26 cellular contexts compared by ENCODE assay signal in genomic region chr4:183253451-183253850, GRCh38.
"Had no signal": no experiment of that assay in that cellular context is flagged by ENCODE, and none has a peak within 500 bp of the region (broad histone marks: within the 10 kb centered on the region; RNA-seq: fewer than 3 reads in every experiment).

No MANE protein-coding gene starts in this region.

- H3K27me3 Mint-ChIP-seq: activated CD4-positive, alpha-beta T cell treated with anti-CD3 and anti-CD28 coated beads for 36 hours had no signal

- H3K4me3 Mint-ChIP-seq: activated CD4-positive, alpha-beta T cell treated with anti-CD3 and anti-CD28 coated beads for 36 hours; activated T-cell treated with anti-CD3 and anti-CD28 coated beads, Interleukin-2, amount 50 U/mL, for 72 hours; memory B cell; natural killer cell had no signal

- H3K36me3 ChIP-seq: cardiac muscle cell, colonic mucosa, gastrocnemius medialis, prostate gland had no signal

- H3K27ac ChIP-seq: body of pancreas, cardiac muscle cell, colonic mucosa, gastrocnemius medialis, prostate gland, suprapubic skin, tibial artery had no signal

- H3K27me3 ChIP-seq: body of pancreas, cardiac muscle cell, colonic mucosa, gastrocnemius medialis, suprapubic skin, tibial artery had no signal

- DNase-seq: activated CD4-positive, alpha-beta T cell treated with anti-CD3 and anti-CD28 coated beads for 36 hours; activated CD4-positive, alpha-beta T cell treated with anti-CD3 and anti-CD28 coated beads, Interleukin-2, amount 50 U/mL, for 4 hours; activated CD4-positive, CD25-positive, alpha-beta regulatory T cell; activated naive CD4-positive, alpha-beta T cell; activated T-cell treated with anti-CD3 and anti-CD28 coated beads for 4 hours; activated T-cell treated with anti-CD3 and anti-CD28 coated beads, Interleukin-2, amount 50 U/mL, for 72 hours; anterior cingulate cortex; body of pancreas; cerebellar nuclear complex; colonic mucosa; effector memory CD4-positive, alpha-beta T cell; erythroblast; gastrocnemius medialis; glutamatergic neuron; left ventricle myocardium superior; natural killer cell; stimulated activated CD4-positive, alpha-beta T cell treated with anti-CD3 and anti-CD28 coated beads, Interleukin-15, amount 100 ng/mL, for 24 hours; stimulated activated CD4-positive, alpha-beta T cell treated with anti-CD3 and anti-CD28 coated beads, Interleukin-2, amount 100 ng/mL, for 24 hours; stimulated activated naive CD4-positive, alpha-beta T cell; tibial artery had no signal

- ATAC-seq: activated CD4-positive, alpha-beta T cell treated with anti-CD3 and anti-CD28 coated beads for 36 hours; activated naive CD4-positive, alpha-beta T cell treated with anti-CD3 and anti-CD28 coated beads, Interleukin-2, amount 50 U/mL, for 72 hours; activated T-cell treated with anti-CD3 and anti-CD28 coated beads, Interleukin-2, amount 50 U/mL, for 72 hours; body of pancreas; gastrocnemius medialis; left ventricle myocardium superior; natural killer cell had no signal

- FAIRE-seq: islet of Langerhans had no signal

- H3K4me3 ChIP-seq: body of pancreas, cardiac muscle cell, colonic mucosa, gastrocnemius medialis, prostate gland, suprapubic skin, tibial artery had no signal

- H3K4me1 Mint-ChIP-seq: activated CD4-positive, alpha-beta T cell treated with anti-CD3 and anti-CD28 coated beads for 36 hours; memory B cell; natural killer cell had no signal

- H3K9me3 ChIP-seq: body of pancreas, colonic mucosa, gastrocnemius medialis, prostate gland, suprapubic skin, tibial artery had no signal

- H3K27ac Mint-ChIP-seq: activated CD4-positive, alpha-beta T cell treated with anti-CD3 and anti-CD28 coated beads for 36 hours; activated naive CD4-positive, alpha-beta T cell treated with anti-CD3 and anti-CD28 coated beads, Interleukin-2, amount 50 U/mL, for 72 hours; activated T-cell treated with anti-CD3 and anti-CD28 coated beads, Interleukin-2, amount 50 U/mL, for 72 hours; memory B cell; natural killer cell had no signal

- H3K9me3 Mint-ChIP-seq: activated naive CD4-positive, alpha-beta T cell treated with anti-CD3 and anti-CD28 coated beads, Interleukin-2, amount 50 U/mL, for 72 hours; activated T-cell treated with anti-CD3 and anti-CD28 coated beads, Interleukin-2, amount 50 U/mL, for 72 hours; memory B cell; natural killer cell had no signal

- H3K36me3 Mint-ChIP-seq: activated naive CD4-positive, alpha-beta T cell treated with anti-CD3 and anti-CD28 coated beads, Interleukin-2, amount 50 U/mL, for 72 hours; memory B cell; natural killer cell had no signal

- H3K4me1 ChIP-seq: colonic mucosa, gastrocnemius medialis had no signal
